ENCODE assay signal across 16 cellular contexts in the genomic region with DNA sequence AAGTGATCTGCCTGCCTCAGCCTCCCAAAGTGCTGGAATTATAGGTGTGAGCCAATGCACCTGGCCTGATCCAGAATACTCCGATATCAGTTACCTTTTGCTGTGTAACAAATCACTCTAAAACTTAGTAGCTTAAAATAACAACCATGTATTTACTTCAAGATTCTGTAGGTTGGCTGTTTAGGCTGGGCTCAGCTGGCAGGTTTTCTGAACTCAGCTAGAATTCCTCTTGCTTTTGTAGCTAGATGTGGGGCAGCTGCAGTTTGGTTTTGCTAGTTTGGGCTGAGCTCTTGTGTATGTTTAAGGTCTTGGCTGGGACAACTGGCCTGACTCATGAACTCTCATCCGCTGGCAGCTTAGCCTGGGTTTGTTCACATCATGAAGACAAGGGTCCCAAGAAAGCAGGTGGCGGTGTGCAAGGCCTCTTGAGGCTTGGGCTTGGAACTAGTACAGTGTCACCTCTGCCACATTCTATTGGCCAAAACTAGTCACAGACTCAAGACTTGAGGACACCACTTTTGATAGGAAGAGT.
A peak's percentile ranks its signal among the peaks of the same experiment; 100 is the strongest.
DNase-seq lines count a peak whose midpoint lies in the region; ATAC-seq and TF ChIP-seq lines count a peak whose summit lies in the region.
"Had no signal": no experiment of that assay in that cellular context is flagged by ENCODE, and none has a peak within 500 bp of the region (broad histone marks: within the 10 kb centered on the region; RNA-seq: fewer than 3 reads in every experiment).

No MANE protein-coding gene starts in this region.

- no peak overlapping the region for H3K4me3 ChIP-seq in mesenchymal stem cell (ENCODE audit: insufficient read depth in 1 of 2, low read depth in 1 of 2, low read length in 2 of 2)
- H3K4me3 ChIP-seq in right atrium auricular region: no peak overlapping the region
- H3K4me3 ChIP-seq: BLaER1 treated with 17β-estradiol and CSF1 and Interleukin-3, amounts not matched to agents 10 nM and 100 nM had no signal

- peak overlapping the region; percentile 30 for H3K27ac Mint-ChIP-seq in endothelial cell (ENCODE audit: unreplicated experiment)
- H3K27ac Mint-ChIP-seq: CD4-positive, CD25-positive, alpha-beta regulatory T cell; HFFc6 had no signal

- no peak overlapping the region for H3K14ac ChIP-seq in mesenchymal stem cell (ENCODE audit: low read length in 2 of 2)

- H3K27ac ChIP-seq in mesenchymal stem cell (ENCODE audit: low read length, poor library complexity, severe bottlenecking): no peak overlapping the region
- H3K27ac ChIP-seq in right atrium auricular region: no peak overlapping the region
- H3K27ac ChIP-seq: 22Rv1; BLaER1 treated with 17β-estradiol and CSF1 and Interleukin-3, amounts not matched to agents 10 nM and 100 nM had no signal

- no peak overlapping the region for H3K9ac ChIP-seq in mesenchymal stem cell (ENCODE audit: low read length)
- H3K9ac ChIP-seq: BLaER1 treated with 17β-estradiol and CSF1 and Interleukin-3, amounts not matched to agents 10 nM and 100 nM had no signal

- no peak overlapping the region for H3K4me3 Mint-ChIP-seq in endothelial cell (ENCODE audit: unreplicated experiment)
- H3K4me3 Mint-ChIP-seq: CD4-positive, CD25-positive, alpha-beta regulatory T cell; HFFc6 had no signal

- no peaks in the 10 kb centered on the region for H3K79me1 ChIP-seq in mesenchymal stem cell (replicated peaks; ENCODE audit: low read length, poor library complexity, severe bottlenecking)

- H3K4me2 ChIP-seq in mesenchymal stem cell (ENCODE audit: low read length, poor library complexity, severe bottlenecking): no peak overlapping the region

- no peaks in the 10 kb centered on the region for H3K9me3 Mint-ChIP-seq in endothelial cell (ENCODE audit: unreplicated experiment)

- no peak overlapping the region for H4K8ac ChIP-seq in mesenchymal stem cell (ENCODE audit: low read length)

- DNase-seq in activated CD8-positive, alpha-beta memory T cell treated with anti-CD3 and anti-CD28 coated beads for 24 hours: peak; percentile 24
- no peak for DNase-seq in activated CD8-positive, alpha-beta memory T cell treated with anti-CD3 and anti-CD28 coated beads, Interleukin-2, amount 50 U/mL, for 48 hours
- DNase-seq in endothelial cell (ENCODE audit: low spot score): no peak
- no peak for DNase-seq in mesenchymal stem cell
- no peak for DNase-seq in right atrium auricular region (ENCODE audit: low spot score)
- no peak for DNase-seq in middle frontal gyrus (ENCODE audit: extremely low spot score, low spot score)
- DNase-seq: AML-193; CD4-positive, CD25-positive, alpha-beta regulatory T cell; DMS53; GF-D8; HCEC 1CT; HFFc6 had no signal

- H3K27me3 ChIP-seq in mesenchymal stem cell (ENCODE audit: control insufficient read depth in 1 of 2, insufficient read depth in 1 of 2, low read length in 2 of 2) (no peaks in the 10 kb centered on the region), right atrium auricular region (no peaks in the 10 kb centered on the region)
- H3K27me3 ChIP-seq: BLaER1 treated with 17β-estradiol and CSF1 and Interleukin-3, amounts not matched to agents 10 nM and 100 nM had no signal

- H2AFZ ChIP-seq in mesenchymal stem cell (ENCODE audit: low read depth, low read length): no peak overlapping the region

- WGBS in mesenchymal stem cell: 78% methylated on average over 2 of the region's 3 CpGs

- ATAC-seq in HG02642 (IDR thresholded peaks at IDR 0.05; ENCODE audit: poor library complexity, unreplicated experiment) (no peak), GM19351 (IDR thresholded peaks at IDR 0.05; ENCODE audit: unreplicated experiment) (no peak)

- no peak for TF ChIP-seq CTCF in endothelial cell (IDR thresholded peaks at IDR 0.05; ENCODE audit: unreplicated experiment)
- no peak for TF ChIP-seq CTCF in right atrium auricular region (IDR thresholded peaks at IDR 0.05)

- H3K4me1 ChIP-seq in mesenchymal stem cell (ENCODE audit: control insufficient read depth, insufficient read depth, low read depth, low read length) (peaks cover 3% of the 10 kb centered on the region), right atrium auricular region (no peaks in the 10 kb centered on the region)

- H3K36me3 Mint-ChIP-seq in endothelial cell (ENCODE audit: low read depth, unreplicated experiment): no peaks in the 10 kb centered on the region
- H3K36me3 Mint-ChIP-seq: CD4-positive, CD25-positive, alpha-beta regulatory T cell had no signal

- no peak overlapping the region for H3K18ac ChIP-seq in mesenchymal stem cell (ENCODE audit: low read depth in 1 of 2, low read length in 2 of 2)

- no peak overlapping the region for H4K91ac ChIP-seq in mesenchymal stem cell (ENCODE audit: low read length)

- H3K9me3 ChIP-seq in mesenchymal stem cell (ENCODE audit: control insufficient read depth, low read length) (peaks cover 8% of the 10 kb centered on the region), right atrium auricular region (no peaks in the 10 kb centered on the region)

- H3K36me3 ChIP-seq in mesenchymal stem cell (ENCODE audit: control insufficient read depth in 1 of 2, insufficient read depth in 2 of 2, low read depth in 1 of 2, low read length in 2 of 2) (no peaks in the 10 kb centered on the region), right atrium auricular region (no peaks in the 10 kb centered on the region)
- H3K36me3 ChIP-seq: BLaER1 treated with 17β-estradiol and CSF1 and Interleukin-3, amounts not matched to agents 10 nM and 100 nM had no signal

- H3K23ac ChIP-seq in mesenchymal stem cell (ENCODE audit: low read length in 2 of 2): no peak overlapping the region

- H2BK12ac ChIP-seq in mesenchymal stem cell (ENCODE audit: low read length in 2 of 2): no peak overlapping the region

- H3K27me3 Mint-ChIP-seq in endothelial cell (ENCODE audit: unreplicated experiment): peaks cover 7% of the 10 kb centered on the region

- no peak overlapping the region for H2BK120ac ChIP-seq in mesenchymal stem cell (ENCODE audit: low read depth, low read length)

- H2BK15ac ChIP-seq in mesenchymal stem cell (ENCODE audit: low read depth, poor library complexity, severe bottlenecking): no peak overlapping the region

- peaks cover 24% of the 10 kb centered on the region for H3K4me1 Mint-ChIP-seq in endothelial cell (ENCODE audit: unreplicated experiment)
- H3K4me1 Mint-ChIP-seq: CD4-positive, CD25-positive, alpha-beta regulatory T cell had no signal

- H2BK5ac ChIP-seq in mesenchymal stem cell (ENCODE audit: low read depth, low read length, poor library complexity, severe bottlenecking): no peak overlapping the region

- peak overlapping the region; percentile 9 for H2AK5ac ChIP-seq in mesenchymal stem cell (ENCODE audit: low read length, severe bottlenecking)

- H3K4ac ChIP-seq in mesenchymal stem cell (ENCODE audit: low read depth in 1 of 2, low read length in 2 of 2): no peak overlapping the region
